Comparison of ENCODE assay signal across 8 cellular contexts in the genomic region with DNA sequence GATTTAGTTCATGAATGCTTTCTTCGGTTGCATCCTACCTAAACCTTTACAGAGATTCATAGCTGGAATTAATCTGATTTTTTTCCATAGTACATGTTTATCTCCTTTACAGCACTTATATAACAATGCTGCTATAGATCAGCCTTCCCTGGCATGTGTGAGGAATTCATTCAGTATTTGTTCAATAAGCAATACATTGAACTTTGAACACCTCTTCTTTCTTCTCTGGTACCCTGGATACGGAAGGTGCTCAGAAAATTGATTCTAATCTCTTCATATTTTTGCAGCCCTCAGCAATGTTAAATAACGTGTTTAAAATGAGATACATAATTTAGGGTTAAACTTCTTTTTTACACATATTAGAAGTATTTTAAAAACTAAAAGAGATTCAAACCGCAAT.
"Had no signal": no experiment of that assay in that cellular context is flagged by ENCODE, and none has a peak within 500 bp of the region (broad histone marks: within the 10 kb centered on the region; RNA-seq: fewer than 3 reads in every experiment).

No MANE protein-coding gene starts in this region.

- FAIRE-seq: G401.6, GM12878, GM12891, GM12892, GM18507, GM19239 had no signal

- DNase-seq: GDM1, GF-D8 had no signal

- ATAC-seq: GM12878 had no signal

- H3K4me3 ChIP-seq: GM12878 had no signal
